In genomic region chr1:155326659-155327058, GRCh38 we compare ENCODE assay signal across 1 cellular context.
TF ChIP-seq lines count a peak whose summit lies in the region.

No MANE protein-coding gene starts in this region.

TF ChIP-seq in K562, 482 proteins besides CTCF, POLR2A, EP300 and RAD21:
- TF ChIP-seq, protein P1, sequence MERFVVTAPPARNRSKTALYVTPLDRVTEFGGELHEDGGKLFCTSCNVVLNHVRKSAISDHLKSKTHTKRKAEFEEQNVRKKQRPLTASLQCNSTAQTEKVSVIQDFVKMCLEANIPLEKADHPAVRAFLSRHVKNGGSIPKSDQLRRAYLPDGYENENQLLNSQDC (CRISPR knock-in tag; IDR thresholded peaks at IDR 0.05), result no peak
- TF ChIP-seq POLR2G (IDR thresholded peaks at IDR 0.05; ENCODE audit: low read depth, low read length), result peak; percentile 54
- peak; percentile 57 for TF ChIP-seq RBFOX2 (IDR thresholded peaks at IDR 0.05; ENCODE audit: low read depth, low read length)
